In genomic region chr5:80204808-80205614, GRCh38 we compare ENCODE assay signal across 1 cellular context.
TF ChIP-seq lines count a peak whose summit lies in the region.

No MANE protein-coding gene starts in this region.

TF ChIP-seq in GM23338, 12 proteins besides CTCF, POLR2A, EP300 and RAD21 (continued from another document):
- TF ChIP-seq, protein P1, sequence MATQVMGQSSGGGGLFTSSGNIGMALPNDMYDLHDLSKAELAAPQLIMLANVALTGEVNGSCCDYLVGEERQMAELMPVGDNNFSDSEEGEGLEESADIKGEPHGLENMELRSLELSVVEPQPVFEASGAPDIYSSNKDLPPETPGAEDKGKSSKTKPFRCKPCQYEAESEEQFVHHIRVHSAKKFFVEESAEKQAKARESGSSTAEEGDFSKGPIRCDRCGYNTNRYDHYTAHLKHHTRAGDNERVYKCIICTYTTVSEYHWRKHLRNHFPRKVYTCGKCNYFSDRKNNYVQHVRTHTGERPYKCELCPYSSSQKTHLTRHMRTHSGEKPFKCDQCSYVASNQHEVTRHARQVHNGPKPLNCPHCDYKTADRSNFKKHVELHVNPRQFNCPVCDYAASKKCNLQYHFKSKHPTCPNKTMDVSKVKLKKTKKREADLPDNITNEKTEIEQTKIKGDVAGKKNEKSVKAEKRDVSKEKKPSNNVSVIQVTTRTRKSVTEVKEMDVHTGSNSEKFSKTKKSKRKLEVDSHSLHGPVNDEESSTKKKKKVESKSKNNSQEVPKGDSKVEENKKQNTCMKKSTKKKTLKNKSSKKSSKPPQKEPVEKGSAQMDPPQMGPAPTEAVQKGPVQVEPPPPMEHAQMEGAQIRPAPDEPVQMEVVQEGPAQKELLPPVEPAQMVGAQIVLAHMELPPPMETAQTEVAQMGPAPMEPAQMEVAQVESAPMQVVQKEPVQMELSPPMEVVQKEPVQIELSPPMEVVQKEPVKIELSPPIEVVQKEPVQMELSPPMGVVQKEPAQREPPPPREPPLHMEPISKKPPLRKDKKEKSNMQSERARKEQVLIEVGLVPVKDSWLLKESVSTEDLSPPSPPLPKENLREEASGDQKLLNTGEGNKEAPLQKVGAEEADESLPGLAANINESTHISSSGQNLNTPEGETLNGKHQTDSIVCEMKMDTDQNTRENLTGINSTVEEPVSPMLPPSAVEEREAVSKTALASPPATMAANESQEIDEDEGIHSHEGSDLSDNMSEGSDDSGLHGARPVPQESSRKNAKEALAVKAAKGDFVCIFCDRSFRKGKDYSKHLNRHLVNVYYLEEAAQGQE (IDR thresholded peaks at IDR 0.05; ENCODE audit: unreplicated experiment): no peak
- no peak for TF ChIP-seq NANOG (IDR thresholded peaks at IDR 0.05; ENCODE audit: borderline replicate concordance)
- TF ChIP-seq EZH2 (IDR thresholded peaks at IDR 0.05; ENCODE audit: low read depth, unreplicated experiment): no peak
- no peak for TF ChIP-seq ZNF462 (CRISPR knock-in tag; IDR thresholded peaks at IDR 0.05)
- no peak for TF ChIP-seq EZH2phosphoT487 (IDR thresholded peaks at IDR 0.05; ENCODE audit: unreplicated experiment)
TF ChIP-seq in GM23338: peak in this region for 0.
